In genomic region chr18:62881509-62882016, GRCh38 we compare ENCODE assay signal across 1 cellular context.
TF ChIP-seq lines count a peak whose summit lies in the region.

No MANE protein-coding gene starts in this region.

TF ChIP-seq in GM23338, 12 proteins besides CTCF, POLR2A, EP300 and RAD21 (continued from another document):
- no peak for TF ChIP-seq ZNF462 (CRISPR knock-in tag; IDR thresholded peaks at IDR 0.05)
